ENCODE assay signal across 13 cellular contexts in the genomic region with DNA sequence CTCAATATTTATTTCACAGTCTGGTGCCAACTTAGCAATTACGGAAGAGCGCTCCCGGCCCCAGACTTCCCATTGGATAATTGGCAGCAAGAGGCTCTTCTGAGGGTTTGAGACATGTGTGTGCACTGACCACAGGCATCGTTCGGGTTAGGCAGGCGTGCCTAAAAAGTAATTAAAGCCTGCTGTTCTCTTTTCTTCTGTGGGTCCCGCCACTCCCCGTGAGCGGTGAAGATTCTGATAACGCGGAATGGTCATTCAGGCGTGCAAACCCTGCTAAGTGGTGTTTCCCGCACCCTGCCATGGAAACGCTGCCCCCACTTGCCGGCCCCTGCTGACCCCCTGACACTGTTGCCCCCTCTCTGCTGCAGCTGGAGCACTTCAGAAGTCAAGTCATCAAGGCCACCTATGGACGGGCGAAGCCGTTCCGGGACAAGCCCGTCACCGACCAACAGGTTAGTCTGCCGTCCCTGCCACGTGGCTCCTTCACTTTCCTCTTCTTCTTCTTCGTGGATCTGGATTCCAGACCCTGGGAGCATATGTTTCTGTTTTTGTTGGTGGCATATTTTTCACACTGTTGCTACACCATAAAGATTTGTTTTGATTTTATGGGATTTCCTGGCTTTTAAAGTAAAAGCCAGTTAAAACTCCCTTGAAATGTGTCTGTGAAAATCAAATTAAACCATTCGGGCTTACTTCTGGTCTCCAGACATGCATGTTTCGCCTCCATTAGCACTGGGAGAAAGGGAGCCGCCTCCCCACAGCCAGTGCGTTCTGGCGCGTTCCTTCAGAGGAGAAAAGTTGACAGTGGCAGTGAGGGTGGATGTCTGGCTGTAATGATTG.
DNase-seq lines count a peak whose midpoint lies in the region; ATAC-seq and TF ChIP-seq lines count a peak whose summit lies in the region.
"Had no signal": no experiment of that assay in that cellular context is flagged by ENCODE, and none has a peak within 500 bp of the region (broad histone marks: within the 10 kb centered on the region; RNA-seq: fewer than 3 reads in every experiment).

No MANE protein-coding gene starts in this region.

- H3K27ac ChIP-seq in brain microvascular endothelial cell (no peak overlapping the region), psoas muscle (no peak overlapping the region), coronary artery (no peak overlapping the region)

- TF ChIP-seq CTCF in brain microvascular endothelial cell (IDR thresholded peaks at IDR 0.05; ENCODE audit: low read depth, low read length, missing control alignments) = no peak
- no peak for TF ChIP-seq CTCF in psoas muscle (IDR thresholded peaks at IDR 0.05)
- no peak for TF ChIP-seq CTCF in coronary artery (IDR thresholded peaks at IDR 0.05)

- 39 to 62% (median 40%) methylated on average over 30 of the region's 30 CpGs for WGBS in psoas muscle, 3 donors

- DNase-seq in GM04504 (ENCODE audit: low read depth) (peak; percentile 93), NCI-H460 (ENCODE audit: extremely low read depth, low read depth) (peak; percentile 94), fibroblast of peridontal ligament (ENCODE audit: extremely low read depth) (peak; percentile 98), brain microvascular endothelial cell (no peak), 8988T (no peak), psoas muscle (no peak), coronary artery (ENCODE audit: low spot score) (no peak)
- no peak for DNase-seq in stimulated activated effector memory CD8-positive, alpha-beta T cell treated with anti-CD3 and anti-CD28 coated beads, Interleukin-12 subunit alpha, Interleukin-12 subunit beta, amount 100 ng/mL, for 72 hours (ENCODE audit: low spot score in 2 of 2)
- DNase-seq: activated CD4-positive, alpha-beta T cell treated with anti-CD3 and anti-CD28 coated beads, Interleukin-2, amount 10 ng/mL, durations not matched to agents 7 days and 5 days; DMS153; effector memory CD4-positive, alpha-beta T cell; mucosa of descending colon had no signal

- H3K36me3 ChIP-seq in brain microvascular endothelial cell (replicated peaks) (no peaks in the 10 kb centered on the region), psoas muscle (ENCODE audit: insufficient read depth in 1 of 2, low read depth in 1 of 2) (no peaks in the 10 kb centered on the region)

- intact Hi-C loops in psoas muscle (cut with DNase I) = loop anchor here in 1 of 2 donors (10.0 kb wide), 1 partner anchor 178 kb away; no protein-coding TSS in a partner anchor

- no peaks in the 10 kb centered on the region for H3K9me3 Mint-ChIP-seq in stimulated activated effector memory CD8-positive, alpha-beta T cell treated with anti-CD3 and anti-CD28 coated beads, Interleukin-12 subunit alpha, Interleukin-12 subunit beta, amount 100 ng/mL, for 72 hours
- H3K9me3 Mint-ChIP-seq: activated CD4-positive, alpha-beta T cell treated with anti-CD3 and anti-CD28 coated beads, Interleukin-2, amount 10 ng/mL, durations not matched to agents 7 days and 5 days; activated naive CD4-positive, alpha-beta T cell treated with anti-CD3 and anti-CD28 coated beads, Interleukin-2, amount 50 U/mL, for 24 hours had no signal

- no peak for ATAC-seq in stimulated activated effector memory CD8-positive, alpha-beta T cell treated with anti-CD3 and anti-CD28 coated beads, Interleukin-12 subunit alpha, Interleukin-12 subunit beta, amount 100 ng/mL, for 72 hours
- no peak for ATAC-seq in psoas muscle
- ATAC-seq: mucosa of descending colon had no signal

- in situ Hi-C loops in brain microvascular endothelial cell (cut with HindIII; ENCODE audit: low pct_ligation_motif_present, low sequenced_read_pairs) = no loop called here

- H3K4me3 ChIP-seq in brain microvascular endothelial cell (ENCODE audit: low read depth, low read length) (no peak overlapping the region), psoas muscle (no peak overlapping the region), coronary artery (no peak overlapping the region)
- H3K4me3 ChIP-seq: mucosa of descending colon had no signal

- peaks cover 12% of the 10 kb centered on the region for H3K4me1 Mint-ChIP-seq in stimulated activated effector memory CD8-positive, alpha-beta T cell treated with anti-CD3 and anti-CD28 coated beads, Interleukin-12 subunit alpha, Interleukin-12 subunit beta, amount 100 ng/mL, for 72 hours
- H3K4me1 Mint-ChIP-seq: activated naive CD4-positive, alpha-beta T cell treated with anti-CD3 and anti-CD28 coated beads, Interleukin-2, amount 50 U/mL, for 24 hours had no signal

- H3K9me3 ChIP-seq in psoas muscle = no peaks in the 10 kb centered on the region
- H3K9me3 ChIP-seq: mucosa of descending colon had no signal

- H3K4me1 ChIP-seq in psoas muscle = peaks cover 12% of the 10 kb centered on the region

- no peak overlapping the region for H3K4me3 Mint-ChIP-seq in stimulated activated effector memory CD8-positive, alpha-beta T cell treated with anti-CD3 and anti-CD28 coated beads, Interleukin-12 subunit alpha, Interleukin-12 subunit beta, amount 100 ng/mL, for 72 hours
- H3K4me3 Mint-ChIP-seq: activated CD4-positive, alpha-beta T cell treated with anti-CD3 and anti-CD28 coated beads, Interleukin-2, amount 10 ng/mL, durations not matched to agents 7 days and 5 days; activated naive CD4-positive, alpha-beta T cell treated with anti-CD3 and anti-CD28 coated beads, Interleukin-2, amount 50 U/mL, for 24 hours had no signal

- H3K36me3 Mint-ChIP-seq in stimulated activated effector memory CD8-positive, alpha-beta T cell treated with anti-CD3 and anti-CD28 coated beads, Interleukin-12 subunit alpha, Interleukin-12 subunit beta, amount 100 ng/mL, for 72 hours = no peaks in the 10 kb centered on the region
- H3K36me3 Mint-ChIP-seq: activated naive CD4-positive, alpha-beta T cell treated with anti-CD3 and anti-CD28 coated beads, Interleukin-2, amount 50 U/mL, for 24 hours had no signal

- H3K27me3 ChIP-seq in brain microvascular endothelial cell (replicated peaks) = peaks cover 3% of the 10 kb centered on the region
- peaks cover 0 to 8% (median 4%) of the 10 kb centered on the region in 3 donors for H3K27me3 ChIP-seq in psoas muscle (ENCODE audit: insufficient read depth in 3 of 3, low read length in 2 of 3)

- H3K27ac Mint-ChIP-seq in stimulated activated effector memory CD8-positive, alpha-beta T cell treated with anti-CD3 and anti-CD28 coated beads, Interleukin-12 subunit alpha, Interleukin-12 subunit beta, amount 100 ng/mL, for 72 hours = peak overlapping the region; percentile 52
- H3K27ac Mint-ChIP-seq: activated CD4-positive, alpha-beta T cell treated with anti-CD3 and anti-CD28 coated beads, Interleukin-2, amount 10 ng/mL, durations not matched to agents 7 days and 5 days; activated naive CD4-positive, alpha-beta T cell treated with anti-CD3 and anti-CD28 coated beads, Interleukin-2, amount 50 U/mL, for 24 hours had no signal

Comparison
In these comparisons a context has a peak if more than half of its experiments do, and no peak if none do; other contexts are left out.
1. DNase-seq: peak in GM04504 (single experiment), NCI-H460 (single experiment) and fibroblast of peridontal ligament (single experiment); none in stimulated activated effector memory CD8-positive, alpha-beta T cell treated with anti-CD3 and anti-CD28 coated beads, Interleukin-12 subunit alpha, Interleukin-12 subunit beta, amount 100 ng/mL, for 72 hours (0 of 2), brain microvascular endothelial cell (single experiment), 8988T (single experiment), psoas muscle (0 of 2) and coronary artery (single experiment).